ENCODE assay signal across 9 cellular contexts in the genomic region with DNA sequence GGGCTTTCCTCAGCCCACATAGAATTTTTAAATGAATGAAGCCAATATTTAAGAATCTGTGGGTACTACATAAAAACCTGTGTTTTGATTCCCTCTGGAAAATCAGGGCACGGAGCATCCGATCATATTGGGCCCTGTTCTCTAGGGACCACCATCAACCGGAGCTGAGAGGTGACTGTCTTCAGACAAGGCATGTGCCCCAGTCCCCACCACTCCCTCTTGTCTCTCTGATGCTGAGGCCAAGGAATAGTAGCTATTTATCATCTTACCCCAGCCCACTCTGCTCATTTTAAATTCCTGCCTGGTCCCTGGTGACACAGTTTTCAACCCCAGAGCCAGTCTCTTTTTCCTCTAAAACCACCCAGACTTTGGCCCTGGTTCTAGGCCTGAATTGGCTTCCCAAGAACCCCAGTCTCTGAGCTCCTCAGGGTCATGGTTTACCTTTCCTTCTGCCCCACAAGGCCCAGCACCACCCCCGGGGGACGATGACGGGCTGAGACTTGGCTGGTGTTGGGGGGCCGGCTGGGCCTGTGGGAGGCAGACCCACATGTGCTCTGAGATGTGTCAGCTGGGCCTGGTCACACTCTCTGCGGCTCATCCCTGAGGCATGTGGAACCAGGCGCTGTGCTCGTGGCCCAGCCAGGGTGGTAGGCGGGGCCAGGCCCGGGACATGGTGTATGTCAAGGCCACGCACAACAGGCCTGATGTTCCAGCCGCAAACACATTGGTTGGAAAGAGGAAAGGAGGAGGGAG.
DNase-seq lines count a peak whose midpoint lies in the region; ATAC-seq, FAIRE-seq and TF ChIP-seq lines count a peak whose summit lies in the region.
"Had no signal": no experiment of that assay in that cellular context is flagged by ENCODE, and none has a peak within 500 bp of the region (broad histone marks: within the 10 kb centered on the region; RNA-seq: fewer than 3 reads in every experiment).

No MANE protein-coding gene starts in this region.

- no peak overlapping the region for H3K27ac ChIP-seq in K562 (ENCODE audit: extremely low read depth, low read depth, low read length)
- H3K27ac ChIP-seq in right cardiac atrium (ENCODE audit: low read length), result peak overlapping the region; percentile 97
- H3K27ac ChIP-seq in sigmoid colon, result peak overlapping the region; percentile 82 to 98 (median 92)

- no peaks in the 10 kb centered on the region for H3K36me3 ChIP-seq in K562 (ENCODE audit: control insufficient read depth, insufficient read depth, low read length)
- H3K36me3 ChIP-seq in sigmoid colon, result no peaks in the 10 kb centered on the region

- H2AFZ ChIP-seq in K562 (ENCODE audit: low read depth, low read length), result no peak overlapping the region

- no peak for TF ChIP-seq POLR2A in K562 (conservative IDR thresholded peaks at IDR 0.05)
- TF ChIP-seq POLR2A in sigmoid colon (IDR thresholded peaks at IDR 0.05), result peak in 1 of 2 donors; percentile 34

- H4K20me1 ChIP-seq in K562 (replicated peaks; ENCODE audit: control insufficient read depth, insufficient read depth, low read length), result no peaks in the 10 kb centered on the region

- no peaks in the 10 kb centered on the region for H3K27me3 ChIP-seq in K562 (ENCODE audit: control insufficient read depth in 2 of 2, insufficient read depth in 2 of 2, low read length in 2 of 2)
- no peaks in the 10 kb centered on the region for H3K27me3 ChIP-seq in right cardiac atrium (ENCODE audit: control insufficient read depth, insufficient read depth)
- no peaks in the 10 kb centered on the region for H3K27me3 ChIP-seq in sigmoid colon

- no peaks in the 10 kb centered on the region for H3K79me2 ChIP-seq in K562 (ENCODE audit: control insufficient read depth, insufficient read depth, low read length)

- intact Hi-C loops in CD14-positive monocyte (cut with micrococcal nuclease), result no loop called here
- intact Hi-C loops in K562 (cut with micrococcal nuclease), result no loop called here
- intact Hi-C loops in right cardiac atrium (cut with DNase I), result loop anchor here in 3 of 4 donors (10.0 kb wide), 2 partner anchors 90 to 110 kb away; partner anchors contain the start of gene CEBPB (in 2 of the 3)
- intact Hi-C loops in sigmoid colon (cut with DNase I), result loop anchor here (1.0 to 10.0 kb wide), 4 partner anchors 110 to 190 kb away; partner anchors contain the start of gene UBE2V1

- H3K36me3 Mint-ChIP-seq in CD14-positive monocyte, result peaks cover 0 to 2% of the 10 kb centered on the region in 2 donors
- H3K36me3 Mint-ChIP-seq in effector memory CD8-positive, alpha-beta T cell (ENCODE audit: insufficient read depth), result no peaks in the 10 kb centered on the region
- H3K36me3 Mint-ChIP-seq: activated CD4-positive, alpha-beta memory T cell treated with anti-CD3 and anti-CD28 coated beads for 36 hours had no signal

- POLR2A ChIA-PET in K562 (lab: Yijun Ruan, JAX), result interaction anchor here (0.5 to 1.4 kb wide), 6 partner anchors 9 to 388 kb away, joined by 3 to 4 read pairs (median 3); no protein-coding TSS in a partner anchor

- TF ChIP-seq RAD21 in K562 (CRISPR knock-in tag; conservative IDR thresholded peaks at IDR 0.05 in 1 of 2, IDR thresholded peaks at IDR 0.05 in 1 of 2), result no peak

- TF ChIP-seq EP300 in K562 (IDR thresholded peaks at IDR 0.05; ENCODE audit: low read length), result no peak
- peak; percentile 56 to 100 (median 92) for TF ChIP-seq EP300 in sigmoid colon (IDR thresholded peaks at IDR 0.05)

- in situ Hi-C loops in K562 (cut with MboI), result no loop called here

- H3K4me2 ChIP-seq in K562 (ENCODE audit: insufficient read depth, low read length), result no peak overlapping the region

- peak overlapping the region in 1 of 2 experiments; percentile 19; a peak in 1 of 4 replicates for H3K9ac ChIP-seq in K562 (ENCODE audit: insufficient read depth in 1 of 2, low read depth in 2 of 2, low read length in 2 of 2)

- ATAC-seq in K562, result no peak
- peak; percentile 82 to 83 for ATAC-seq in right cardiac atrium
- ATAC-seq in HG02981 (IDR thresholded peaks at IDR 0.05; ENCODE audit: unreplicated experiment), result no peak
- ATAC-seq in GM19452 (IDR thresholded peaks at IDR 0.05; ENCODE audit: unreplicated experiment), result no peak
- no peak for ATAC-seq in effector memory CD8-positive, alpha-beta T cell (replicated peaks)

- H3K4me3 ChIP-seq in K562, result no peak overlapping the region
- no peak overlapping the region for H3K4me3 ChIP-seq in right cardiac atrium (ENCODE audit: low read length)
- no peak overlapping the region for H3K4me3 ChIP-seq in sigmoid colon

- TF ChIP-seq CTCF in CD14-positive monocyte (IDR thresholded peaks at IDR 0.05) (no peak), K562 (IDR thresholded peaks at IDR 0.05 in 2 of 3, conservative IDR thresholded peaks at IDR 0.05 in 1 of 3; ENCODE audit: insufficient read depth in 2 of 3, low read depth in 1 of 3, low read length in 3 of 3) (no peak), sigmoid colon (IDR thresholded peaks at IDR 0.05) (no peak)

- DNase-seq in CD14-positive monocyte (ENCODE audit: low spot score), result no peak
- no peak for DNase-seq in K562 (ENCODE audit: extremely low read depth in 1 of 4, low spot score in 3 of 4)
- peak; percentile 94 to 97 (median 95) for DNase-seq in right cardiac atrium
- DNase-seq in sigmoid colon, result peak; percentile 100
- DNase-seq in stimulated activated naive CD4-positive, alpha-beta T cell (lab: John Stamatoyannopoulos, UW), result no peak
- DNase-seq in effector memory CD8-positive, alpha-beta T cell, result no peak
- DNase-seq: activated CD4-positive, alpha-beta memory T cell treated with anti-CD3 and anti-CD28 coated beads for 36 hours had no signal

- CTCF ChIA-PET in K562 (lab: Yijun Ruan, JAX; ENCODE audit: low intra/inter-chr PET ratio), result no interaction called here

- H3K9me3 ChIP-seq in K562 (replicated peaks; ENCODE audit: control insufficient read depth, insufficient read depth, low read depth, low read length), result no peaks in the 10 kb centered on the region; the same call in 1 of the 2 replicates
- H3K9me3 ChIP-seq in right cardiac atrium (ENCODE audit: control insufficient read depth, low read length), result no peaks in the 10 kb centered on the region
- no peaks in the 10 kb centered on the region for H3K9me3 ChIP-seq in sigmoid colon

- H3K27ac Mint-ChIP-seq in CD14-positive monocyte, result peak overlapping the region in 5 of 7 donors; percentile 18 to 75 (median 38)
- no peak overlapping the region for H3K27ac Mint-ChIP-seq in effector memory CD8-positive, alpha-beta T cell
- H3K27ac Mint-ChIP-seq: activated CD4-positive, alpha-beta memory T cell treated with anti-CD3 and anti-CD28 coated beads for 36 hours had no signal

- peak; percentile 35 for FAIRE-seq in K562 (lab: Jason Lieb, UNC)

- no peaks in the 10 kb centered on the region for H3K9me1 ChIP-seq in K562 (ENCODE audit: control insufficient read depth, insufficient read depth, low read length)

- H3K4me3 Mint-ChIP-seq in CD14-positive monocyte, result no peak overlapping the region
- no peak overlapping the region for H3K4me3 Mint-ChIP-seq in effector memory CD8-positive, alpha-beta T cell
- H3K4me3 Mint-ChIP-seq: activated CD4-positive, alpha-beta memory T cell treated with anti-CD3 and anti-CD28 coated beads for 36 hours had no signal

- H3K4me1 ChIP-seq in K562 (replicated peaks in 1 of 2; ENCODE audit: control insufficient read depth in 2 of 2, insufficient read depth in 2 of 2, low read length in 2 of 2) (peaks cover 30 to 40% of the 10 kb centered on the region in 2 experiments), right cardiac atrium (ENCODE audit: control insufficient read depth, insufficient read depth, low read length) (peaks cover 20% of the 10 kb centered on the region), sigmoid colon (peaks cover 4 to 74% (median 68%) of the 10 kb centered on the region in 4 donors)

- no TSS peak for BruUV-seq in K562 (replicated peaks; lab: Mats Ljungman, UMichigan)

- H3K27me3 Mint-ChIP-seq in CD14-positive monocyte (ENCODE audit: low read depth in 3 of 3), result peaks cover 2 to 5% (median 4%) of the 10 kb centered on the region in 3 donors
- no peaks in the 10 kb centered on the region for H3K27me3 Mint-ChIP-seq in effector memory CD8-positive, alpha-beta T cell
- H3K27me3 Mint-ChIP-seq: activated CD4-positive, alpha-beta memory T cell treated with anti-CD3 and anti-CD28 coated beads for 36 hours had no signal

- WGBS in K562 (ENCODE audit: insufficient coverage, low coverage, missing lambda C conversion rate), result 88% methylated on average over 11 of the region's 14 CpGs
- WGBS in right cardiac atrium, result 55% methylated on average over 14 of the region's 14 CpGs
- WGBS in sigmoid colon, 2 donors, result 78 to 79% methylated on average over 14 of the region's 14 CpGs

- H3K9me3 Mint-ChIP-seq in CD14-positive monocyte, result no peaks in the 10 kb centered on the region
- H3K9me3 Mint-ChIP-seq in effector memory CD8-positive, alpha-beta T cell, result no peaks in the 10 kb centered on the region
- H3K9me3 Mint-ChIP-seq: activated CD4-positive, alpha-beta memory T cell treated with anti-CD3 and anti-CD28 coated beads for 36 hours had no signal

- H3K4me1 Mint-ChIP-seq in CD14-positive monocyte, result peaks cover 50% of the 10 kb centered on the region
- peaks cover 0 to 3% of the 10 kb centered on the region in 2 donors for H3K4me1 Mint-ChIP-seq in effector memory CD8-positive, alpha-beta T cell (ENCODE audit: low read depth in 2 of 2)

TF ChIP-seq in K562, 482 proteins besides CTCF, POLR2A, EP300 and RAD21 (continues in another document):
- TF ChIP-seq RBM25 (IDR thresholded peaks at IDR 0.05; ENCODE audit: low read depth, low read length, severe bottlenecking), result peak; percentile 52
- TF ChIP-seq SMARCB1 (IDR thresholded peaks at IDR 0.05; ENCODE audit: insufficient read length, low read depth), result no peak
- TF ChIP-seq KAT2B (IDR thresholded peaks at IDR 0.05; ENCODE audit: low read depth, low read length), result no peak
- no peak for TF ChIP-seq SIX5 (IDR thresholded peaks at IDR 0.05; ENCODE audit: borderline replicate concordance in 1 of 2, insufficient read depth in 1 of 2, low read depth in 1 of 2, low read length in 2 of 2)
- TF ChIP-seq ZFP36 (IDR thresholded peaks at IDR 0.05; ENCODE audit: low read depth, low read length, partially characterized antibody), result peak; percentile 33

Comparison
In these comparisons a context has a peak if more than half of its experiments do, and no peak if none do; other contexts are left out.
1. DNase-seq: peak in right cardiac atrium (3 of 3) and sigmoid colon (single experiment); none in CD14-positive monocyte (single experiment), K562 (0 of 4), stimulated activated naive CD4-positive, alpha-beta T cell (0 of 6) and effector memory CD8-positive, alpha-beta T cell (0 of 3).
2. H3K27ac Mint-ChIP-seq: peak in CD14-positive monocyte (5 of 7); none in effector memory CD8-positive, alpha-beta T cell (0 of 2).
3. ATAC-seq: peak in right cardiac atrium (2 of 2); none in K562 (single experiment), HG02981 (single experiment), GM19452 (single experiment) and effector memory CD8-positive, alpha-beta T cell (single experiment).
4. intact Hi-C loops: an anchor here in right cardiac atrium (10.0 kb wide) and sigmoid colon (1.0 to 10.0 kb wide); none called in CD14-positive monocyte and K562.